In genomic region chr18:44798433-44799048, GRCh38 we compare ENCODE assay signal across 14 cellular contexts.
DNase-seq lines count a peak whose midpoint lies in the region; TF ChIP-seq lines count a peak whose summit lies in the region.
"Had no signal": no experiment of that assay in that cellular context is flagged by ENCODE, and none has a peak within 500 bp of the region (broad histone marks: within the 10 kb centered on the region; RNA-seq: fewer than 3 reads in every experiment).

No MANE protein-coding gene starts in this region.

- no peak overlapping the region for H2AFZ ChIP-seq in MM.1S (ENCODE audit: low read length)
- H2AFZ ChIP-seq in Karpas-422 (ENCODE audit: low read length) = no peak overlapping the region

- H3K27me3 Mint-ChIP-seq in activated CD4-positive, alpha-beta memory T cell treated with anti-CD3 and anti-CD28 coated beads for 36 hours = peaks cover 3% of the 10 kb centered on the region
- peaks cover 9% of the 10 kb centered on the region for H3K27me3 Mint-ChIP-seq in activated CD4-positive, alpha-beta memory T cell treated with anti-CD3 and anti-CD28 coated beads, Interleukin-2, amount 10 ng/mL, durations not matched to agents 7 days and 5 days
- H3K27me3 Mint-ChIP-seq in glutamatergic neuron (ENCODE audit: unreplicated experiment) = peaks cover 9% of the 10 kb centered on the region

- peaks cover 40% of the 10 kb centered on the region for H3K4me1 Mint-ChIP-seq in activated CD4-positive, alpha-beta memory T cell treated with anti-CD3 and anti-CD28 coated beads for 36 hours (ENCODE audit: low read depth)
- peaks cover 37% of the 10 kb centered on the region for H3K4me1 Mint-ChIP-seq in activated CD4-positive, alpha-beta memory T cell treated with anti-CD3 and anti-CD28 coated beads, Interleukin-2, amount 10 ng/mL, durations not matched to agents 7 days and 5 days
- peaks cover 45% of the 10 kb centered on the region for H3K4me1 Mint-ChIP-seq in glutamatergic neuron (ENCODE audit: low read depth, unreplicated experiment)

- H3K79me2 ChIP-seq in MM.1S (ENCODE audit: low read length) (peaks cover 63% of the 10 kb centered on the region), Karpas-422 (ENCODE audit: low read length) (no peaks in the 10 kb centered on the region)

- H3K27ac ChIP-seq in MM.1S (ENCODE audit: low read length) (peak overlapping the region; percentile 70), skeletal muscle tissue (ENCODE audit: low read depth, low read length) (peak overlapping the region; percentile 0), Karpas-422 (ENCODE audit: low read length) (no peak overlapping the region)
- H3K27ac ChIP-seq: tibial artery had no signal

- H3K4me2 ChIP-seq in MM.1S (ENCODE audit: low read depth, low read length) (peak overlapping the region; percentile 56), Karpas-422 (ENCODE audit: low read depth, low read length, poor library complexity, severe bottlenecking) (no peak overlapping the region)

- H3K9me2 ChIP-seq in MM.1S (replicated peaks; ENCODE audit: insufficient read depth, low read length) = no peaks in the 10 kb centered on the region
- H3K9me2 ChIP-seq in Karpas-422 (replicated peaks; ENCODE audit: insufficient read depth, low read length) = no peaks in the 10 kb centered on the region

- H3K4me3 ChIP-seq in MM.1S (ENCODE audit: low read length) = no peak overlapping the region
- no peak overlapping the region for H3K4me3 ChIP-seq in skeletal muscle tissue (ENCODE audit: low read length in 3 of 3)
- no peak overlapping the region for H3K4me3 ChIP-seq in Karpas-422 (ENCODE audit: low read length)
- H3K4me3 ChIP-seq: tibial artery had no signal

- H3F3A ChIP-seq in MM.1S (ENCODE audit: insufficient read depth, low read length) = peaks cover 34% of the 10 kb centered on the region

- peak overlapping the region; percentile 38 for H3K27ac Mint-ChIP-seq in activated CD4-positive, alpha-beta memory T cell treated with anti-CD3 and anti-CD28 coated beads for 36 hours
- no peak overlapping the region for H3K27ac Mint-ChIP-seq in activated CD4-positive, alpha-beta memory T cell treated with anti-CD3 and anti-CD28 coated beads, Interleukin-2, amount 10 ng/mL, durations not matched to agents 7 days and 5 days
- peak overlapping the region; percentile 3 for H3K27ac Mint-ChIP-seq in glutamatergic neuron (ENCODE audit: unreplicated experiment)
- H3K27ac Mint-ChIP-seq: nephron progenitor cell had no signal

- H3K36me3 ChIP-seq in MM.1S (replicated peaks; ENCODE audit: insufficient read depth, low read length) (no peaks in the 10 kb centered on the region), skeletal muscle tissue (ENCODE audit: control insufficient read depth in 3 of 3, insufficient read depth in 3 of 3, low read length in 3 of 3) (peaks cover 0 to 5% (median 0%) of the 10 kb centered on the region in 3 donors), Karpas-422 (ENCODE audit: insufficient read depth, low read length) (no peaks in the 10 kb centered on the region)

- H3K9me3 ChIP-seq in MM.1S (replicated peaks; ENCODE audit: insufficient read depth, low read length) (no peaks in the 10 kb centered on the region), skeletal muscle tissue (ENCODE audit: control insufficient read depth in 3 of 3, low read length in 3 of 3) (no peaks in the 10 kb centered on the region), Karpas-422 (ENCODE audit: low read length) (no peaks in the 10 kb centered on the region)
- H3K9me3 ChIP-seq: tibial artery had no signal

- H3K36me3 Mint-ChIP-seq in activated CD4-positive, alpha-beta memory T cell treated with anti-CD3 and anti-CD28 coated beads for 36 hours = peaks cover 4% of the 10 kb centered on the region
- peaks cover 16% of the 10 kb centered on the region for H3K36me3 Mint-ChIP-seq in activated CD4-positive, alpha-beta memory T cell treated with anti-CD3 and anti-CD28 coated beads, Interleukin-2, amount 10 ng/mL, durations not matched to agents 7 days and 5 days (ENCODE audit: low read depth)
- H3K36me3 Mint-ChIP-seq in glutamatergic neuron (ENCODE audit: unreplicated experiment) = peaks cover 9% of the 10 kb centered on the region

- H3K9ac ChIP-seq in MM.1S (ENCODE audit: low read length) = peak overlapping the region; percentile 11; the same call in 1 of the 2 replicates
- no peak overlapping the region for H3K9ac ChIP-seq in skeletal muscle tissue (ENCODE audit: low read depth in 1 of 3, low read length in 3 of 3)
- no peak overlapping the region for H3K9ac ChIP-seq in Karpas-422 (ENCODE audit: low read length)

- peaks cover 58% of the 10 kb centered on the region for H3K4me1 ChIP-seq in MM.1S (ENCODE audit: low read length)
- H3K4me1 ChIP-seq in skeletal muscle tissue (ENCODE audit: control insufficient read depth in 3 of 3, insufficient read depth in 3 of 3, low read length in 3 of 3) = peaks cover 45 to 61% (median 48%) of the 10 kb centered on the region in 3 donors
- H3K4me1 ChIP-seq in Karpas-422 (ENCODE audit: low read length) = 0 out of 2 replicates have a peak, but pooled peaks cover 4% of the 10 kb centered on the region

- CTCF ChIA-PET in activated CD4-positive, alpha-beta memory T cell treated with anti-CD3 and anti-CD28 coated beads for 36 hours (lab: Charles Lee) = interaction anchor here (1.2 to 1.8 kb wide), 3 partner anchors 25 to 89 kb away, joined by 4 read pairs; no protein-coding TSS in a partner anchor
- CTCF ChIA-PET in activated CD4-positive, alpha-beta memory T cell treated with anti-CD3 and anti-CD28 coated beads, Interleukin-2, amount 10 ng/mL, durations not matched to agents 7 days and 5 days (lab: Charles Lee) = no interaction called here

- no peak for DNase-seq in activated CD4-positive, alpha-beta memory T cell treated with anti-CD3 and anti-CD28 coated beads for 36 hours
- no peak for DNase-seq in activated CD4-positive, alpha-beta memory T cell treated with anti-CD3 and anti-CD28 coated beads, Interleukin-2, amount 10 ng/mL, durations not matched to agents 7 days and 5 days
- DNase-seq in MM.1S (peak; percentile 34), glutamatergic neuron (no peak), NCI-H446 (lab: John Stamatoyannopoulos, UW) (no peak), Karpas-422 (no peak), middle frontal gyrus (ENCODE audit: extremely low spot score, low spot score) (no peak)
- DNase-seq: activated CD4-positive, alpha-beta T cell treated with anti-CD3 and anti-CD28 coated beads, Interleukin-2, amount 50 U/mL, for 4 hours; activated gamma-delta T cell; COR-L47; NCI-H748 treated with DMSO at 0.1 percent for 48 hours; nephron progenitor cell; tibial artery had no signal

- no peak for TF ChIP-seq CTCF in MM.1S (IDR thresholded peaks at IDR 0.05; ENCODE audit: low read length)
- no peak for TF ChIP-seq CTCF in glutamatergic neuron (IDR thresholded peaks at IDR 0.05; ENCODE audit: partially characterized antibody, unreplicated experiment)

- POLR2A ChIA-PET in activated CD4-positive, alpha-beta memory T cell treated with anti-CD3 and anti-CD28 coated beads for 36 hours (lab: Charles Lee) = interaction anchor here (1.3 to 1.5 kb wide), 5 partner anchors 21 to 89 kb away, joined by 3 to 10 read pairs (median 6); no protein-coding TSS in a partner anchor
- POLR2A ChIA-PET in activated CD4-positive, alpha-beta memory T cell treated with anti-CD3 and anti-CD28 coated beads, Interleukin-2, amount 10 ng/mL, durations not matched to agents 7 days and 5 days (lab: Charles Lee) = interaction anchor here (1.3 kb wide), 1 partner anchor 120 kb away, joined by 3 read pairs; no protein-coding TSS in a partner anchor

- H4K20me1 ChIP-seq in MM.1S (ENCODE audit: insufficient read depth, low read length) (no peaks in the 10 kb centered on the region), Karpas-422 (ENCODE audit: insufficient read depth, low read depth, low read length) (no peaks in the 10 kb centered on the region)

- H3K27me3 ChIP-seq in MM.1S (replicated peaks; ENCODE audit: insufficient read depth, low read length) (no peaks in the 10 kb centered on the region), skeletal muscle tissue (ENCODE audit: control insufficient read depth in 3 of 3, insufficient read depth in 3 of 3, low read length in 3 of 3) (no peaks in the 10 kb centered on the region), Karpas-422 (ENCODE audit: low read length) (no peaks in the 10 kb centered on the region)
- H3K27me3 ChIP-seq: tibial artery had no signal

- peaks cover 5% of the 10 kb centered on the region for H3K9me3 Mint-ChIP-seq in activated CD4-positive, alpha-beta memory T cell treated with anti-CD3 and anti-CD28 coated beads for 36 hours
- peaks cover 4% of the 10 kb centered on the region for H3K9me3 Mint-ChIP-seq in activated CD4-positive, alpha-beta memory T cell treated with anti-CD3 and anti-CD28 coated beads, Interleukin-2, amount 10 ng/mL, durations not matched to agents 7 days and 5 days
- H3K9me3 Mint-ChIP-seq in glutamatergic neuron (ENCODE audit: unreplicated experiment) = peaks cover 13% of the 10 kb centered on the region

- intact Hi-C loops in activated CD4-positive, alpha-beta memory T cell treated with anti-CD3 and anti-CD28 coated beads for 36 hours (cut with micrococcal nuclease) = loop anchor here (1.0 to 5.0 kb wide), 5 partner anchors 21 to 116 kb away; partner anchors contain the start of gene SETBP1

- H3K4me3 Mint-ChIP-seq in activated CD4-positive, alpha-beta memory T cell treated with anti-CD3 and anti-CD28 coated beads for 36 hours = no peak overlapping the region
- H3K4me3 Mint-ChIP-seq in activated CD4-positive, alpha-beta memory T cell treated with anti-CD3 and anti-CD28 coated beads, Interleukin-2, amount 10 ng/mL, durations not matched to agents 7 days and 5 days = no peak overlapping the region
- H3K4me3 Mint-ChIP-seq in glutamatergic neuron (ENCODE audit: unreplicated experiment) = no peak overlapping the region
- H3K4me3 Mint-ChIP-seq: nephron progenitor cell had no signal
